Comparison of ENCODE assay signal across 8 cellular contexts in the genomic region with DNA sequence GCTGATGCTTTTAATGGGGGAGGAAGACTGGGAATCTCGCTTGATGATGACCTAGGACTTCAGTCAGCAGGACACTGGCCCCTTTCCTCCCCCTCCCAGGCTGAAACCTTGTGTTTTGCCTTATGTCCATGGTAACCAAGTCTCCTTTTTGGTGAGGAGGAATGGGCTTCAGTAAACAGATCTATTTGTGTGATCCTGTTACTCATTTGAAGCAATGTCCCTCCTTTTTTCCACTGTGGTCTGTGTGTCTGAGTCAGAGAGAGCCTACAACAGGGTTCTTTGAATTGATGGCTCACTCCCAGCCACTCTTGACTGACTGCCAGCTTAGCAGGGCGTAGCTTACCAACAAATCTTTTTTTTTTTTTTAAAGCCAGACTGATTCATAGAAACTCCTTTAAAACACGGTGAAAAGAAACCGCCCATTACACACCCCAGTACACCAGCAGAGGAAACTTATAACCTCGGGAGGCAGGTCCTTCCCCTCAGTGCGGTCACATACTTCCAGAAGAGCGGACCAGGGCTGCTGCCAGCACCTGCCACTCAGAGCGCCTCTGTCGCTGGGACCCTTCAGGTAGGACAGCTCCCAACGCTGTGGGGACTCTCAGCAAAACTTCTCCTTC. TPM values are rescaled to one million over a fixed set of nuclear protein-coding genes. Genes with fewer than 3 reads are reported as not detected.
DNase-seq lines count a peak whose midpoint lies in the region; ATAC-seq and TF ChIP-seq lines count a peak whose summit lies in the region.

A gene with protein sequence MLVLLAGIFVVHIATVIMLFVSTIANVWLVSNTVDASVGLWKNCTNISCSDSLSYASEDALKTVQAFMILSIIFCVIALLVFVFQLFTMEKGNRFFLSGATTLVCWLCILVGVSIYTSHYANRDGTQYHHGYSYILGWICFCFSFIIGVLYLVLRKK (plus strand): TSS at position 425 of the 620 bp plus-strand sequence. CDS start 14,785 bp downstream, outside the sequence.

- H3K4me3 ChIP-seq in right atrium auricular region (peak within 1 kb of the TSS; percentile 61 to 65), skeletal muscle cell (ENCODE audit: low read depth, low read length) (peak within 1 kb of the TSS; percentile 65)

- no peaks in the 10 kb centered on the region for H3K9me3 ChIP-seq in right atrium auricular region

- H3K27me3 ChIP-seq in right atrium auricular region = no peaks in the 10 kb centered on the region

- H3K4me1 ChIP-seq in right atrium auricular region = peaks cover 0 to 49% of the 10 kb centered on the region in 2 donors

- H3K36me3 ChIP-seq in right atrium auricular region = no peaks in the 10 kb centered on the region

- ATAC-seq in GM19351 (IDR thresholded peaks at IDR 0.05; ENCODE audit: unreplicated experiment) (peak; percentile 88), HG03520 (IDR thresholded peaks at IDR 0.05; ENCODE audit: unreplicated experiment) (peak; percentile 91)

- TF ChIP-seq CTCF in right atrium auricular region (IDR thresholded peaks at IDR 0.05) = no peak

- H3K27ac ChIP-seq in right atrium auricular region = peak within 1 kb of the TSS; percentile 84 to 92

- DNase-seq in Ammon's horn (ENCODE audit: low spot score) = peak; percentile 88
- DNase-seq in T-helper 2 cell = peak in 4 of 5 experiments; percentile 18 to 87 (median 50)
- DNase-seq in amygdala (lab: John Stamatoyannopoulos, UW) = peak in 47 of 56 donors; percentile 10 to 83 (median 54)
- peak; percentile 98 for DNase-seq in right atrium auricular region (ENCODE audit: low spot score)
- peak; percentile 99 for DNase-seq in skeletal muscle cell (ENCODE audit: low read depth)
- DNase-seq in OCI-M2 (lab: John Stamatoyannopoulos, UW; ENCODE audit: unreplicated experiment) = no peak

RNA-seq across cellular contexts. Expression of the gene that starts here (rescaled TPM):
- total RNA-seq in right atrium auricular region = 100 to 1,000 TPM; 188 to 208 TPM
